Comparison of ENCODE assay signal across 1 cellular context in genomic region chr19:39401549-39402416, GRCh38.
A peak's percentile ranks its signal among the peaks of the same experiment; 100 is the strongest.
TF ChIP-seq lines count a peak whose summit lies in the region.

No MANE protein-coding gene starts in this region.

TF ChIP-seq in WTC11, 78 proteins besides CTCF, POLR2A, EP300 and RAD21 (continued from another document):
- TF ChIP-seq ARID4B (CRISPR knock-in tag; IDR thresholded peaks at IDR 0.05; ENCODE audit: borderline replicate concordance), result no peak
- no peak for TF ChIP-seq ERG (CRISPR knock-in tag; IDR thresholded peaks at IDR 0.05)
- no peak for TF ChIP-seq SMAD3 (CRISPR knock-in tag; IDR thresholded peaks at IDR 0.05; ENCODE audit: borderline replicate concordance)
- 0 out of 2 replicates have a peak, but pooled peaks have one; percentile 28 for TF ChIP-seq MAX (CRISPR knock-in tag; IDR thresholded peaks at IDR 0.05)
- no peak for TF ChIP-seq ZNF232 (CRISPR knock-in tag; IDR thresholded peaks at IDR 0.05)
- no peak for TF ChIP-seq NR1H2 (CRISPR knock-in tag; IDR thresholded peaks at IDR 0.05)
- TF ChIP-seq ZNF671 (CRISPR knock-in tag; IDR thresholded peaks at IDR 0.05), result no peak
- no peak for TF ChIP-seq ATF1 (CRISPR knock-in tag; IDR thresholded peaks at IDR 0.05)
